ENCODE assay signal across 8 cellular contexts in the genomic region with DNA sequence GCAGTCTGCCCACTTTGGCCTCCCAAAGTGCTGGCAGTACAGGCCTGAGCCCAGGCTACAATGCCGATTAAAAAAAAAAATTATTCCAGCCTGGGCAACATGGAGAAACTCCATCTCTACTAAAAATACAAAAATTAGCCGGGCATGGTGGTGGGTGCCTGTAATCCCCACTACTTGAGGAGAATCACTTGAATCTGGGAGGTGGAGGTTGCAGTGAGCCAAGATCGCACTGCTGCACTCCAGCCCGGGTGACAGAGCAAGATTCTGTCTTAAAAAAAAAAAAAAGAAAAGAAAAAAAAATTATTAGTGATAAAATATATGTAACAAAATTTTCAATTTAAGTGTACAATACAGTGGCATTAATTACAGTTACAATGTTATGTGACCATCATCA. TPM values are rescaled to one million over a fixed set of nuclear protein-coding genes. Genes with fewer than 3 reads are reported as not detected.
DNase-seq lines count a peak whose midpoint lies in the region; ATAC-seq and TF ChIP-seq lines count a peak whose summit lies in the region.
"Not testable (repeated sequence)": the region's sequence is repeated elsewhere in the genome, so short reads cannot be mapped to it uniquely, and the experiment has no call there.

No MANE protein-coding gene starts in this region.

- not testable (repeated sequence) for H2BK15ac ChIP-seq in mesenchymal stem cell (ENCODE audit: low read depth, poor library complexity, severe bottlenecking)

- H3K27ac Mint-ChIP-seq in CD4-positive, CD25-positive, alpha-beta regulatory T cell: peak overlapping the region in 1 of 3 donors; percentile 52
- peak overlapping the region; percentile 64 for H3K27ac Mint-ChIP-seq in MCF 10A (ENCODE audit: low read depth, unreplicated experiment)

- not testable (repeated sequence) for TF ChIP-seq POLR2A in esophagus muscularis mucosa (IDR thresholded peaks at IDR 0.05; ENCODE audit: low read depth); uterus (IDR thresholded peaks at IDR 0.05)

- not testable (repeated sequence) for H3K4me3 Mint-ChIP-seq in CD4-positive, CD25-positive, alpha-beta regulatory T cell; MCF 10A (ENCODE audit: unreplicated experiment)

- peak overlapping the region; percentile 10 for H3K27ac ChIP-seq in CD4-positive, CD25-positive, alpha-beta regulatory T cell (ENCODE audit: insufficient read depth, low read length, poor library complexity, severe bottlenecking)
- H3K27ac ChIP-seq in RWPE1 (peak overlapping the region; percentile 54), esophagus muscularis mucosa (replicated peaks in 1 of 4) (peak overlapping the region; percentile 62 to 72 (median 66)), left ventricle myocardium inferior (replicated peaks) (peak overlapping the region; percentile 78), skeletal muscle tissue (ENCODE audit: low read depth, low read length) (peak overlapping the region; percentile 75), uterus (peak overlapping the region; percentile 53 to 75)
- not testable (repeated sequence) for H3K27ac ChIP-seq in mesenchymal stem cell (ENCODE audit: low read length, poor library complexity, severe bottlenecking)

- not testable (repeated sequence) for H3K14ac ChIP-seq in mesenchymal stem cell (ENCODE audit: low read length in 2 of 2)

- not testable (repeated sequence) for H4K8ac ChIP-seq in mesenchymal stem cell (ENCODE audit: low read length)

- not testable (repeated sequence) for H2BK120ac ChIP-seq in mesenchymal stem cell (ENCODE audit: low read depth, low read length)

- H3K27me3 ChIP-seq in CD4-positive, CD25-positive, alpha-beta regulatory T cell (ENCODE audit: control insufficient read depth, insufficient read depth, low read length); esophagus muscularis mucosa; left ventricle myocardium inferior (ENCODE audit: low read depth); mesenchymal stem cell (ENCODE audit: control insufficient read depth in 1 of 2, insufficient read depth in 1 of 2, low read length in 2 of 2); skeletal muscle tissue (ENCODE audit: control insufficient read depth in 3 of 3, insufficient read depth in 3 of 3, low read length in 3 of 3); uterus: not testable (repeated sequence)

- not testable (repeated sequence) for H2AK5ac ChIP-seq in mesenchymal stem cell (ENCODE audit: low read length, severe bottlenecking)

- H3K4me1 Mint-ChIP-seq in CD4-positive, CD25-positive, alpha-beta regulatory T cell: peaks cover 31 to 70% (median 49%) of the 10 kb centered on the region in 4 donors
- peaks cover 41% of the 10 kb centered on the region for H3K4me1 Mint-ChIP-seq in MCF 10A (ENCODE audit: insufficient read depth, unreplicated experiment)

- not testable (repeated sequence) for H3K23ac ChIP-seq in mesenchymal stem cell (ENCODE audit: low read length in 2 of 2)

- H3K27me3 Mint-ChIP-seq in CD4-positive, CD25-positive, alpha-beta regulatory T cell; MCF 10A (ENCODE audit: insufficient read depth, unreplicated experiment): not testable (repeated sequence)

- CTCF ChIA-PET in RWPE1 (lab: Yijun Ruan, JAX): not testable (repeated sequence)
- CTCF ChIA-PET in MCF 10A (lab: Yijun Ruan, JAX): interaction anchor here (0.9 kb wide), 1 partner anchor 37 kb away, joined by 4 read pairs; no protein-coding TSS in a partner anchor

- ATAC-seq in CD4-positive, CD25-positive, alpha-beta regulatory T cell (ENCODE audit: low read depth in 2 of 2): not testable (repeated sequence)

- H2AFZ ChIP-seq in mesenchymal stem cell (ENCODE audit: low read depth, low read length): not testable (repeated sequence)

- not testable (repeated sequence) for H3K4me2 ChIP-seq in mesenchymal stem cell (ENCODE audit: low read length, poor library complexity, severe bottlenecking)

- peaks cover 19% of the 10 kb centered on the region for H3K36me3 Mint-ChIP-seq in CD4-positive, CD25-positive, alpha-beta regulatory T cell
- not testable (repeated sequence) for H3K36me3 Mint-ChIP-seq in MCF 10A (ENCODE audit: insufficient read depth, unreplicated experiment)

- H3K36me3 ChIP-seq in CD4-positive, CD25-positive, alpha-beta regulatory T cell (ENCODE audit: control insufficient read depth, insufficient read depth, low read length); esophagus muscularis mucosa; left ventricle myocardium inferior; mesenchymal stem cell (ENCODE audit: control insufficient read depth in 1 of 2, insufficient read depth in 2 of 2, low read depth in 1 of 2, low read length in 2 of 2); skeletal muscle tissue (ENCODE audit: control insufficient read depth in 3 of 3, insufficient read depth in 3 of 3, low read length in 3 of 3); uterus: not testable (repeated sequence)

- H3K9ac ChIP-seq in mesenchymal stem cell (ENCODE audit: low read length) (peak overlapping the region; percentile 83), skeletal muscle tissue (ENCODE audit: low read depth in 1 of 3, low read length in 3 of 3) (peak overlapping the region in 1 of 3 donors; percentile 4)

- H4K91ac ChIP-seq in mesenchymal stem cell (ENCODE audit: low read length): not testable (repeated sequence)

- intact Hi-C loops in MCF 10A (cut with micrococcal nuclease); esophagus muscularis mucosa (cut with DNase I); left ventricle myocardium inferior (cut with micrococcal nuclease); uterus (cut with DNase I; ENCODE audit: low total_unique reads): not testable (repeated sequence)

- BruUV-seq in MCF 10A (replicated peaks; lab: Mats Ljungman, UMichigan): not testable (repeated sequence)

- H3K4ac ChIP-seq in mesenchymal stem cell (ENCODE audit: low read depth in 1 of 2, low read length in 2 of 2): not testable (repeated sequence)

- H3K9me3 ChIP-seq in CD4-positive, CD25-positive, alpha-beta regulatory T cell (ENCODE audit: control insufficient read depth in 2 of 2, low read length in 2 of 2); esophagus muscularis mucosa; mesenchymal stem cell (ENCODE audit: control insufficient read depth, low read length); skeletal muscle tissue (ENCODE audit: control insufficient read depth in 3 of 3, low read length in 3 of 3); uterus: not testable (repeated sequence)
- peaks cover 16% of the 10 kb centered on the region for H3K9me3 ChIP-seq in left ventricle myocardium inferior (replicated peaks)

- DNase-seq in CD4-positive, CD25-positive, alpha-beta regulatory T cell; RWPE1 (ENCODE audit: low spot score); MCF 10A (ENCODE audit: unreplicated experiment); esophagus muscularis mucosa (ENCODE audit: extremely low spot score); left ventricle myocardium inferior; mesenchymal stem cell; uterus: not testable (repeated sequence)

- not testable (repeated sequence) for H3K79me1 ChIP-seq in mesenchymal stem cell (replicated peaks; ENCODE audit: low read length, poor library complexity, severe bottlenecking)

- POLR2A ChIA-PET in RWPE1 (lab: Yijun Ruan, JAX; ENCODE audit: low non-redundant PET): not testable (repeated sequence)
- POLR2A ChIA-PET in MCF 10A (lab: Yijun Ruan, JAX): interaction anchor here (0.6 to 1.5 kb wide), 5 partner anchors 8 to 541 kb away, joined by 3 to 6 read pairs (median 3); no protein-coding TSS in a partner anchor

- H3K9me3 Mint-ChIP-seq in CD4-positive, CD25-positive, alpha-beta regulatory T cell; MCF 10A (ENCODE audit: unreplicated experiment): not testable (repeated sequence)

- TF ChIP-seq EP300 in esophagus muscularis mucosa (IDR thresholded peaks at IDR 0.05): not testable (repeated sequence)

- TF ChIP-seq CTCF in RWPE1 (conservative IDR thresholded peaks at IDR 0.05; ENCODE audit: low read depth); MCF 10A (IDR thresholded peaks at IDR 0.05; ENCODE audit: unreplicated experiment); esophagus muscularis mucosa (IDR thresholded peaks at IDR 0.05); left ventricle myocardium inferior (IDR thresholded peaks at IDR 0.05; ENCODE audit: borderline replicate concordance); uterus (IDR thresholded peaks at IDR 0.05): not testable (repeated sequence)

- not testable (repeated sequence) for H3K4me1 ChIP-seq in CD4-positive, CD25-positive, alpha-beta regulatory T cell (ENCODE audit: control insufficient read depth, insufficient read depth, low read length, poor library complexity, severe bottlenecking); mesenchymal stem cell (ENCODE audit: control insufficient read depth, insufficient read depth, low read depth, low read length); uterus
- H3K4me1 ChIP-seq in esophagus muscularis mucosa (peaks cover 28 to 59% (median 46%) of the 10 kb centered on the region in 4 donors), left ventricle myocardium inferior (peaks cover 47% of the 10 kb centered on the region), skeletal muscle tissue (ENCODE audit: control insufficient read depth in 3 of 3, insufficient read depth in 3 of 3, low read length in 3 of 3) (peaks cover 11 to 21% (median 12%) of the 10 kb centered on the region in 3 donors)

- WGBS in esophagus muscularis mucosa: 84% methylated on average over 4 of the region's 4 CpGs
- WGBS in mesenchymal stem cell: 100% methylated on average over 2 of the region's 4 CpGs

- not testable (repeated sequence) for H3K4me3 ChIP-seq in CD4-positive, CD25-positive, alpha-beta regulatory T cell (ENCODE audit: low read depth, low read length); esophagus muscularis mucosa; left ventricle myocardium inferior; mesenchymal stem cell (ENCODE audit: insufficient read depth in 1 of 2, low read depth in 1 of 2, low read length in 2 of 2); skeletal muscle tissue (ENCODE audit: low read length in 3 of 3); uterus

- H2BK5ac ChIP-seq in mesenchymal stem cell (ENCODE audit: low read depth, low read length, poor library complexity, severe bottlenecking): not testable (repeated sequence)

- not testable (repeated sequence) for H3K18ac ChIP-seq in mesenchymal stem cell (ENCODE audit: low read depth in 1 of 2, low read length in 2 of 2)

- H2BK12ac ChIP-seq in mesenchymal stem cell (ENCODE audit: low read length in 2 of 2): not testable (repeated sequence)

RNA-seq across cellular contexts. Expression of a gene that starts 35.4 kb away (rescaled TPM):
- 56.1 TPM for total RNA-seq in CD4-positive, CD25-positive, alpha-beta regulatory T cell
- polyA plus RNA-seq in CD4-positive, CD25-positive, alpha-beta regulatory T cell: 10 to 100 TPM; 22.7 to 29.3 (median 26.4) TPM
- 86.9 and 109 TPM in 2 replicates for total RNA-seq in MCF 10A (2022)
- 10 to 100 TPM; 47.8 to 71.3 (median 55.4) TPM for total RNA-seq in esophagus muscularis mucosa
- total RNA-seq in left ventricle myocardium inferior: 75.9 TPM
- 30.2 TPM for polyA plus RNA-seq in mesenchymal stem cell (2013, experiment 1 of 2)
- polyA plus RNA-seq in mesenchymal stem cell (2013, experiment 2 of 2): 28.7 TPM
- 17.7 TPM for total RNA-seq in skeletal muscle tissue
- total RNA-seq in uterus: 10 to 100 TPM; 26.9 to 69.9 (median 38.5) TPM

RNA-seq across cellular contexts. Expression of a gene that starts 36.2 kb away (rescaled TPM):
- total RNA-seq in CD4-positive, CD25-positive, alpha-beta regulatory T cell: 30.9 TPM
- 10 to 100 TPM; 22.4 to 30.0 (median 24.0) TPM for polyA plus RNA-seq in CD4-positive, CD25-positive, alpha-beta regulatory T cell
- total RNA-seq in MCF 10A (2022): 61.8 and 64.8 TPM in 2 replicates
- total RNA-seq in esophagus muscularis mucosa: 10 to 100 TPM; 43.6 to 88.4 (median 70.4) TPM
- total RNA-seq in left ventricle myocardium inferior: 17.2 TPM
- polyA plus RNA-seq in mesenchymal stem cell (2013, experiment 1 of 2): 37.9 TPM
- polyA plus RNA-seq in mesenchymal stem cell (2013, experiment 2 of 2): 37.1 TPM
- 30.8 TPM for total RNA-seq in skeletal muscle tissue
- 10 to 100 TPM; 14.1 to 60.1 (median 40.4) TPM for total RNA-seq in uterus

RNA-seq across cellular contexts. Expression of a gene that starts 57.1 kb away (rescaled TPM):
- total RNA-seq in CD4-positive, CD25-positive, alpha-beta regulatory T cell: 10.3 TPM
- polyA plus RNA-seq in CD4-positive, CD25-positive, alpha-beta regulatory T cell: 10 to 100 TPM; 12.0 to 15.5 (median 14.1) TPM
- total RNA-seq in MCF 10A (2022) (0.91 and 1.7 TPM in 2 replicates), esophagus muscularis mucosa (1 to 10 TPM; 5.0 to 7.8 (median 6.5) TPM), left ventricle myocardium inferior (16.7 TPM), skeletal muscle tissue (58.5 TPM), uterus (10 to 100 TPM in 1 of 4 donors, 1 to 10 TPM in 2, not detected in 1; 3.5 to 21.5 (median 7.4) TPM)
- polyA plus RNA-seq in mesenchymal stem cell (2013, experiment 1 of 2): 30.4 TPM
- polyA plus RNA-seq in mesenchymal stem cell (2013, experiment 2 of 2): 29.0 TPM
